18 cellular contexts compared by ENCODE assay signal in genomic region chr17:15454328-15454727, GRCh38. TPM values are rescaled to one million over a fixed set of nuclear protein-coding genes. Genes with fewer than 3 reads are reported as not detected.
A peak's percentile ranks its signal among the peaks of the same experiment; 100 is the strongest.
DNase-seq lines count a peak whose midpoint lies in the region; ATAC-seq, FAIRE-seq and TF ChIP-seq lines count a peak whose summit lies in the region.
"Had no signal": no experiment of that assay in that cellular context is flagged by ENCODE, and none has a peak within 500 bp of the region (broad histone marks: within the 10 kb centered on the region; RNA-seq: fewer than 3 reads in every experiment).

No MANE protein-coding gene starts in this region.

- no peak for TF ChIP-seq CTCF in colonic mucosa (IDR thresholded peaks at IDR 0.05)
- TF ChIP-seq CTCF in lower lobe of right lung (IDR thresholded peaks at IDR 0.05) = no peak

- intact Hi-C loops in colonic mucosa (cut with DNase I) = no loop called here
- intact Hi-C loops in lower lobe of right lung (cut with DNase I) = no loop called here
- intact Hi-C loops in head of caudate nucleus (cut with DNase I) = loop anchor here (10.0 kb wide), 1 partner anchor 110 kb away; the partner anchor contains the start of gene TEKT3

- H3K4me1 ChIP-seq in colonic mucosa = peaks cover 4% of the 10 kb centered on the region
- peaks cover 16% of the 10 kb centered on the region for H3K4me1 ChIP-seq in lower lobe of right lung
- peaks cover 10 to 12% of the 10 kb centered on the region in 2 donors for H3K4me1 ChIP-seq in small intestine (ENCODE audit: control insufficient read depth in 2 of 2, insufficient read depth in 1 of 2, low read depth in 1 of 2, low read length in 1 of 2)

- H3K27ac ChIP-seq in colonic mucosa = peak overlapping the region; percentile 22
- peak overlapping the region; percentile 27 for H3K27ac ChIP-seq in lower lobe of right lung
- peak overlapping the region; percentile 79 to 83 for H3K27ac ChIP-seq in small intestine (ENCODE audit: low read depth in 1 of 2, low read length in 1 of 2)

- H3K9ac ChIP-seq in colonic mucosa (ENCODE audit: low read depth in 2 of 2, low read length in 2 of 2) = no peak overlapping the region

- ATAC-seq in lower lobe of right lung = peak; percentile 51 to 59
- ATAC-seq: K562 had no signal

- DNase-seq in HTR-8/SVneo (ENCODE audit: insufficient read length, low spot score) (no peak), colonic mucosa (no peak), lower lobe of right lung (no peak), small intestine (no peak), head of caudate nucleus (no peak), cerebellar nuclear complex (lab: John Stamatoyannopoulos, UW) (no peak)
- DNase-seq in stimulated activated CD4-positive, alpha-beta T cell treated with anti-CD3 and anti-CD28 coated beads, Interleukin-4, amount 100 ng/mL, for 4 hours = no peak
- no peak for DNase-seq in activated CD8-positive, alpha-beta memory T cell treated with anti-CD3 and anti-CD28 coated beads for 24 hours
- DNase-seq: DMS79 treated with DMSO at 0.1 percent for 48 hours; NCI-H1105 treated with DMSO at 0.1 percent for 48 hours; NCI-H1694; NCI-H2081 treated with DMSO at 0.1 percent for 48 hours; NCI-H446 treated with DMSO at 0.1 percent for 48 hours; NCI-H69; NK-92 treated with Interleukin-12 subunit alpha and Interleukin-12 subunit beta, amount 100 ng/mL, for 24 hours had no signal

- H3K27me3 ChIP-seq in colonic mucosa = no peaks in the 10 kb centered on the region
- H3K27me3 ChIP-seq in lower lobe of right lung (ENCODE audit: low read depth) = no peaks in the 10 kb centered on the region
- H3K27me3 ChIP-seq in small intestine (ENCODE audit: control insufficient read depth in 2 of 2, insufficient read depth in 2 of 2, low read length in 2 of 2) = no peaks in the 10 kb centered on the region

- H3K9me3 ChIP-seq in colonic mucosa = no peaks in the 10 kb centered on the region
- no peaks in the 10 kb centered on the region for H3K9me3 ChIP-seq in lower lobe of right lung
- no peaks in the 10 kb centered on the region for H3K9me3 ChIP-seq in small intestine (ENCODE audit: control insufficient read depth, low read depth)

- H3K4me3 ChIP-seq in colonic mucosa (no peak overlapping the region), lower lobe of right lung (no peak overlapping the region), small intestine (ENCODE audit: low read depth in 1 of 2, low read length in 2 of 2) (no peak overlapping the region)
- H3K4me3 ChIP-seq: K562 had no signal

- WGBS in small intestine, 3 donors = 83 to 89% (median 88%) methylated on average over 5 of the region's 5 CpGs

- FAIRE-seq in HTR-8/SVneo (lab: Jason Lieb, UNC) (peak; percentile 96), small intestine (lab: Jason Lieb, UNC) (no peak)
- FAIRE-seq: H1, K562, RCC 7860 had no signal

- no peaks in the 10 kb centered on the region for H3K36me3 ChIP-seq in colonic mucosa
- no peaks in the 10 kb centered on the region for H3K36me3 ChIP-seq in lower lobe of right lung
- H3K36me3 ChIP-seq in small intestine (ENCODE audit: control insufficient read depth in 2 of 2, insufficient read depth in 2 of 2, low read length in 2 of 2) = no peaks in the 10 kb centered on the region

RNA-seq across cellular contexts. Expression of gene CDRT4, which starts 13.1 kb away (rescaled TPM):
- total RNA-seq in colonic mucosa = 1 to 10 TPM; 3.8 to 5.3 TPM
- 13.4 TPM for total RNA-seq in lower lobe of right lung
- 1 to 10 TPM; 5.1 to 6.3 (median 5.9) TPM for polyA plus RNA-seq in small intestine

Comparison
In these comparisons a context has a peak if more than half of its experiments do, and no peak if none do; other contexts are left out.
1. H3K27ac ChIP-seq: peak in every context shown above with its lines; median percentile 81 in small intestine; 27 in lower lobe of right lung; 22 in colonic mucosa.